25 cellular contexts compared by ENCODE assay signal in the genomic region with DNA sequence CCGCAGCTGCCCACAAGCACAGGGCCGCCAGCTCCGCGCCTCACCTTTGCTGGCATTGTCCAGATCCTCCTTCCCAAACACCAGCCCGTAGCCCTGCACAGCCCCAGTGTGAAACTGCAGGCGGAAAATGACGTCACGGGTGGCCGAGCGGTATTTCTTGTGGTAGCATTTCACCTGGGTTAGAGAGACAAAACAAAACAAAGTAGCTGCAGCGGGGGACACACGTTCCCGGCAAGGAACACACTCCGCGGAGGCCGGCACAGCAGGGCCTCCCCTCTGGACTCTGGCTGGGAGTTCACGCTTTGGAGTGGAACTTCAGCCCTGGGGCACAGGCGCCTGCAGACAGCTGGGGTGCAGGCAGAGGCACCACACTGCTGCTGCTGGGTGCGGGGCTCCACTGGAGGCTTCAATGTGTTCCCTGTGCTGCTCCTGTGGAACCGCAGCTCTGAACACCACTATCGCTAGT.
DNase-seq lines count a peak whose midpoint lies in the region; ATAC-seq and TF ChIP-seq lines count a peak whose summit lies in the region.
"Had no signal": no experiment of that assay in that cellular context is flagged by ENCODE, and none has a peak within 500 bp of the region (broad histone marks: within the 10 kb centered on the region; RNA-seq: fewer than 3 reads in every experiment).

No MANE protein-coding gene starts in this region.

- H3K4me2 ChIP-seq in parathyroid adenoma (ENCODE audit: low read length): no peak overlapping the region
- H3K4me2 ChIP-seq: KMS-11, SK-N-SH had no signal

- H3K27me3 ChIP-seq in endodermal cell (ENCODE audit: control insufficient read depth, insufficient read depth, low read length, poor library complexity, severe bottlenecking) (no peaks in the 10 kb centered on the region), parathyroid adenoma (ENCODE audit: control insufficient read depth, insufficient read depth, low read length) (no peaks in the 10 kb centered on the region), uterus (no peaks in the 10 kb centered on the region)
- H3K27me3 ChIP-seq: cardiac muscle cell, neutrophil had no signal

- H3K4me1 Mint-ChIP-seq in endodermal cell: no peaks in the 10 kb centered on the region
- H3K4me1 Mint-ChIP-seq: activated CD4-positive, alpha-beta T cell treated with anti-CD3 and anti-CD28 coated beads, Interleukin-2, amount 10 ng/mL, durations not matched to agents 7 days and 5 days; CD4-positive, alpha-beta memory T cell had no signal

- 86 to 94% methylated on average over 16 to 21 of the region's 21 CpGs for WGBS in endodermal cell (ENCODE audit: insufficient coverage in 1 of 2, insufficient read length in 1 of 2), 2 experiments

- H3K4me3 ChIP-seq in endodermal cell (ENCODE audit: low read length) (no peak overlapping the region), parathyroid adenoma (ENCODE audit: low read depth, low read length) (no peak overlapping the region), uterus (no peak overlapping the region)
- H3K4me3 ChIP-seq: cardiac muscle cell, lower lobe of right lung had no signal

- ATAC-seq in SK-N-SH treated with all-trans-retinoic acid at 6 μM for 48 hours: no peak; the same call in 2 of the 3 replicates
- ATAC-seq: activated naive CD4-positive, alpha-beta T cell treated with anti-CD3 and anti-CD28 coated beads, Interleukin-2, amount 50 U/mL, for 72 hours; lower lobe of right lung; stimulated activated memory B cell treated with anti-CD40 and anti-IgM and Interleukin-4, amounts not matched to agents 10 μg/mL and 1 μg/mL and 100 μg/mL, for 72 hours had no signal

- peaks cover under 1% of the 10 kb centered on the region for H3K79me2 ChIP-seq in parathyroid adenoma

- intact Hi-C loops in uterus (cut with DNase I; ENCODE audit: low total_unique reads): no loop called here

- H3K36me3 ChIP-seq in endodermal cell (ENCODE audit: control insufficient read depth, insufficient read depth, low read length) (peaks cover 26% of the 10 kb centered on the region), parathyroid adenoma (ENCODE audit: control insufficient read depth, insufficient read depth, low read length) (no peaks in the 10 kb centered on the region), uterus (no peaks in the 10 kb centered on the region)
- H3K36me3 ChIP-seq: cardiac muscle cell, neutrophil had no signal

- H3K9me3 ChIP-seq in endodermal cell (ENCODE audit: control insufficient read depth, low read length) (no peaks in the 10 kb centered on the region), parathyroid adenoma (ENCODE audit: control insufficient read depth, low read length) (no peaks in the 10 kb centered on the region), uterus (no peaks in the 10 kb centered on the region)
- H3K9me3 ChIP-seq: lower lobe of right lung, neutrophil, SK-N-SH had no signal

- no peaks in the 10 kb centered on the region for H3K9me3 Mint-ChIP-seq in endodermal cell
- H3K9me3 Mint-ChIP-seq: activated CD4-positive, alpha-beta T cell treated with anti-CD3 and anti-CD28 coated beads, Interleukin-2, amount 10 ng/mL, durations not matched to agents 7 days and 5 days; activated naive CD4-positive, alpha-beta T cell treated with anti-CD3 and anti-CD28 coated beads, Interleukin-2, amount 50 U/mL, for 72 hours; stimulated activated memory B cell treated with anti-CD40 and anti-IgM and Interleukin-4, amounts not matched to agents 10 μg/mL and 1 μg/mL and 100 μg/mL, for 72 hours had no signal

- no peaks in the 10 kb centered on the region for H3K27me3 Mint-ChIP-seq in endodermal cell (ENCODE audit: insufficient read depth)
- H3K27me3 Mint-ChIP-seq: activated CD4-positive, alpha-beta T cell treated with anti-CD3 and anti-CD28 coated beads, Interleukin-2, amount 10 ng/mL, durations not matched to agents 7 days and 5 days; stimulated activated memory B cell treated with anti-CD40 and anti-IgM and Interleukin-4, amounts not matched to agents 10 μg/mL and 1 μg/mL and 100 μg/mL, for 72 hours had no signal

- no peak overlapping the region for H3K4me3 Mint-ChIP-seq in endodermal cell
- H3K4me3 Mint-ChIP-seq: activated CD4-positive, alpha-beta T cell treated with anti-CD3 and anti-CD28 coated beads, Interleukin-2, amount 10 ng/mL, durations not matched to agents 7 days and 5 days; CD4-positive, alpha-beta memory T cell; stimulated activated memory B cell treated with anti-CD40 and anti-IgM and Interleukin-4, amounts not matched to agents 10 μg/mL and 1 μg/mL and 100 μg/mL, for 72 hours had no signal

- peak overlapping the region; percentile 68 for H2AFZ ChIP-seq in parathyroid adenoma

- TF ChIP-seq CTCF in endodermal cell (conservative IDR thresholded peaks at IDR 0.05) (no peak), parathyroid adenoma (IDR thresholded peaks at IDR 0.05) (no peak), uterus (IDR thresholded peaks at IDR 0.05) (no peak)

- H3K27ac ChIP-seq in endodermal cell (ENCODE audit: low read depth, low read length) (peak overlapping the region; percentile 24), parathyroid adenoma (peak overlapping the region; percentile 97), uterus (no peak overlapping the region)
- H3K27ac ChIP-seq: cardiac muscle cell, KMS-11, lower lobe of right lung, neutrophil, VCaP had no signal

- no peaks in the 10 kb centered on the region for H3K4me1 ChIP-seq in endodermal cell (ENCODE audit: control insufficient read depth, insufficient read depth, low read length)
- H3K4me1 ChIP-seq in parathyroid adenoma: peaks cover 53% of the 10 kb centered on the region
- peaks cover 12 to 16% of the 10 kb centered on the region in 2 donors for H3K4me1 ChIP-seq in uterus

- H3K9ac ChIP-seq in endodermal cell (ENCODE audit: extremely low read depth, low read length, poor library complexity, severe bottlenecking): no peak overlapping the region
- H3K9ac ChIP-seq in parathyroid adenoma: no peak overlapping the region
- H3K9ac ChIP-seq: KMS-11, SK-N-SH had no signal

- no peak overlapping the region for H3K27ac Mint-ChIP-seq in endodermal cell
- H3K27ac Mint-ChIP-seq: activated CD4-positive, alpha-beta T cell treated with anti-CD3 and anti-CD28 coated beads, Interleukin-2, amount 10 ng/mL, durations not matched to agents 7 days and 5 days; activated naive CD4-positive, alpha-beta T cell treated with anti-CD3 and anti-CD28 coated beads, Interleukin-2, amount 50 U/mL, for 72 hours; CD4-positive, alpha-beta memory T cell; stimulated activated memory B cell treated with anti-CD40 and anti-IgM and Interleukin-4, amounts not matched to agents 10 μg/mL and 1 μg/mL and 100 μg/mL, for 72 hours had no signal

- H3K36me3 Mint-ChIP-seq in endodermal cell (ENCODE audit: low read depth): peaks cover 32% of the 10 kb centered on the region
- H3K36me3 Mint-ChIP-seq: activated naive CD4-positive, alpha-beta T cell treated with anti-CD3 and anti-CD28 coated beads, Interleukin-2, amount 50 U/mL, for 72 hours; CD4-positive, alpha-beta memory T cell had no signal

- peak; percentile 44 for DNase-seq in activated effector memory CD4-positive, alpha-beta T cell treated with anti-CD3 and anti-CD28 coated beads, Interleukin-2, amount 50 U/mL, for 16 hours
- no peak for DNase-seq in activated effector memory CD4-positive, alpha-beta T cell treated with Interleukin-2 at 50 U/mL for 16 hours
- DNase-seq in endodermal cell (peak; percentile 52), uterus (peak; percentile 12), iPS-NIHi7 (ENCODE audit: extremely low spot score) (no peak), GM19240 (ENCODE audit: insufficient read length, low spot score) (no peak)
- DNase-seq: activated CD4-positive, alpha-beta T cell treated with anti-CD3 and anti-CD28 coated beads, Interleukin-2, amount 10 ng/mL, durations not matched to agents 7 days and 5 days; AML-193; CD4-positive, alpha-beta memory T cell; GOT3; islet precursor cell; lower lobe of right lung; NCI-H1436; NCI-H510A; RPMI8226; SK-N-SH; small intestine had no signal

- no peak for TF ChIP-seq POLR2A in uterus (IDR thresholded peaks at IDR 0.05)

TF ChIP-seq in SK-N-SH treated with all-trans-retinoic acid at 6 μM for 48 hours, 23 proteins besides CTCF, POLR2A, EP300 and RAD21 (continues in another document):
- TF ChIP-seq, protein P1, sequence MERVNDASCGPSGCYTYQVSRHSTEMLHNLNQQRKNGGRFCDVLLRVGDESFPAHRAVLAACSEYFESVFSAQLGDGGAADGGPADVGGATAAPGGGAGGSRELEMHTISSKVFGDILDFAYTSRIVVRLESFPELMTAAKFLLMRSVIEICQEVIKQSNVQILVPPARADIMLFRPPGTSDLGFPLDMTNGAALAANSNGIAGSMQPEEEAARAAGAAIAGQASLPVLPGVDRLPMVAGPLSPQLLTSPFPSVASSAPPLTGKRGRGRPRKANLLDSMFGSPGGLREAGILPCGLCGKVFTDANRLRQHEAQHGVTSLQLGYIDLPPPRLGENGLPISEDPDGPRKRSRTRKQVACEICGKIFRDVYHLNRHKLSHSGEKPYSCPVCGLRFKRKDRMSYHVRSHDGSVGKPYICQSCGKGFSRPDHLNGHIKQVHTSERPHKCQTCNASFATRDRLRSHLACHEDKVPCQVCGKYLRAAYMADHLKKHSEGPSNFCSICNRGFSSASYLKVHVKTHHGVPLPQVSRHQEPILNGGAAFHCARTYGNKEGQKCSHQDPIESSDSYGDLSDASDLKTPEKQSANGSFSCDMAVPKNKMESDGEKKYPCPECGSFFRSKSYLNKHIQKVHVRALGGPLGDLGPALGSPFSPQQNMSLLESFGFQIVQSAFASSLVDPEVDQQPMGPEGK (CRISPR knock-in tag; IDR thresholded peaks at IDR 0.05; ENCODE audit: borderline replicate concordance): no peak
- TF ChIP-seq ISL1 (CRISPR knock-in tag; IDR thresholded peaks at IDR 0.05) (no peak), CSDC2 (CRISPR knock-in tag; IDR thresholded peaks at IDR 0.05) (no peak), SNAI2 (CRISPR knock-in tag; IDR thresholded peaks at IDR 0.05) (no peak), ZC3H10 (CRISPR knock-in tag; IDR thresholded peaks at IDR 0.05) (no peak)
- TF ChIP-seq, protein P2, sequence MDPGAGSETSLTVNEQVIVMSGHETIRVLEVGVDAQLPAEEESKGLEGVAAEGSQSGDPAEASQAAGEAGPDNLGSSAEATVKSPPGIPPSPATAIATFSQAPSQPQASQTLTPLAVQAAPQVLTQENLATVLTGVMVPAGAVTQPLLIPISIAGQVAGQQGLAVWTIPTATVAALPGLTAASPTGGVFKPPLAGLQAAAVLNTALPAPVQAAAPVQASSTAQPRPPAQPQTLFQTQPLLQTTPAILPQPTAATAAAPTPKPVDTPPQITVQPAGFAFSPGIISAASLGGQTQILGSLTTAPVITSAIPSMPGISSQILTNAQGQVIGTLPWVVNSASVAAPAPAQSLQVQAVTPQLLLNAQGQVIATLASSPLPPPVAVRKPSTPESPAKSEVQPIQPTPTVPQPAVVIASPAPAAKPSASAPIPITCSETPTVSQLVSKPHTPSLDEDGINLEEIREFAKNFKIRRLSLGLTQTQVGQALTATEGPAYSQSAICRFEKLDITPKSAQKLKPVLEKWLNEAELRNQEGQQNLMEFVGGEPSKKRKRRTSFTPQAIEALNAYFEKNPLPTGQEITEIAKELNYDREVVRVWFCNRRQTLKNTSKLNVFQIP (CRISPR knock-in tag; IDR thresholded peaks at IDR 0.05; ENCODE audit: borderline replicate concordance, low read depth): no peak

Comparison
In these comparisons a context has a peak if more than half of its experiments do, and no peak if none do; other contexts are left out.
1. DNase-seq: peak in activated effector memory CD4-positive, alpha-beta T cell treated with anti-CD3 and anti-CD28 coated beads, Interleukin-2, amount 50 U/mL, for 16 hours (single experiment), endodermal cell (single experiment) and uterus (2 of 2); none in activated effector memory CD4-positive, alpha-beta T cell treated with Interleukin-2 at 50 U/mL for 16 hours (single experiment), iPS-NIHi7 (single experiment) and GM19240 (single experiment).
2. H3K27ac ChIP-seq: peak in endodermal cell (single experiment) and parathyroid adenoma (single experiment); none in uterus (0 of 2).